ENCODE assay signal across 35 cellular contexts in genomic region chr6:70033781-70034180, GRCh38.
"Had no signal": no experiment of that assay in that cellular context is flagged by ENCODE, and none has a peak within 500 bp of the region (broad histone marks: within the 10 kb centered on the region; RNA-seq: fewer than 3 reads in every experiment).

No MANE protein-coding gene starts in this region.

- H3K9me3 Mint-ChIP-seq: activated B cell treated with CpG ODN at 0.5 μM for 24 hours; activated CD4-positive, alpha-beta memory T cell treated with anti-CD3 and anti-CD28 coated beads for 36 hours; activated CD4-positive, alpha-beta T cell treated with anti-CD3 and anti-CD28 coated beads, Interleukin-2, amount 10 ng/mL, durations not matched to agents 24 days and 14 days; activated CD8-positive, alpha-beta T cell treated with anti-CD3 and anti-CD28 coated beads for 36 hours; activated naive CD4-positive, alpha-beta T cell treated with anti-CD3 and anti-CD28 coated beads for 36 hours; activated naive CD4-positive, alpha-beta T cell treated with anti-CD3 and anti-CD28 coated beads, Interleukin-2, amount 50 U/mL, for 72 hours; activated naive CD8-positive, alpha-beta T cell treated with anti-CD3 and anti-CD28 coated beads for 36 hours; activated T-cell treated with anti-CD3 and anti-CD28 coated beads, Interleukin-2, amount 50 U/mL, for 4 hours; activated T-cell treated with anti-CD3 and anti-CD28 coated beads, Interleukin-2, amount 50 U/mL, for 72 hours; activated T-helper 1 cell treated with anti-CD3 and anti-CD28 coated beads, Interleukin-12 subunit alpha, Interleukin-12 subunit beta, Interleukin-2, Interleukin-4 antibody, amounts not matched to agents 30 ng/mL and 10 ng/mL and 1 ng/mL, durations not matched to agents 14 hours and 24 hours and 36 hours; activated T-helper 17 cell treated with anti-CD3 and anti-CD28 coated beads, Interleukin-2, amount 50 U/mL, for 72 hours; T-helper 2 cell treated with Interferon-gamma antibody and Interleukin-4, amounts not matched to agents 5 μg/mL and 100 μg/mL, for 36 hours had no signal

- ATAC-seq: activated CD8-positive, alpha-beta T cell treated with anti-CD3 and anti-CD28 coated beads for 36 hours; activated naive CD4-positive, alpha-beta T cell treated with anti-CD3 and anti-CD28 coated beads, Interleukin-2, amount 50 U/mL, for 72 hours; activated T-cell treated with anti-CD3 and anti-CD28 coated beads, Interleukin-2, amount 50 U/mL, for 4 hours; activated T-cell treated with anti-CD3 and anti-CD28 coated beads, Interleukin-2, amount 50 U/mL, for 72 hours; activated T-helper 17 cell treated with anti-CD3 and anti-CD28 coated beads, Interleukin-2, amount 50 U/mL, for 72 hours; body of pancreas had no signal

- H3K4me3 Mint-ChIP-seq: activated B cell treated with CpG ODN at 0.5 μM for 24 hours; activated CD4-positive, alpha-beta memory T cell treated with anti-CD3 and anti-CD28 coated beads for 36 hours; activated CD4-positive, alpha-beta T cell treated with anti-CD3 and anti-CD28 coated beads, Interleukin-2, amount 10 ng/mL, durations not matched to agents 24 days and 14 days; activated CD8-positive, alpha-beta T cell treated with anti-CD3 and anti-CD28 coated beads for 36 hours; activated naive CD4-positive, alpha-beta T cell treated with anti-CD3 and anti-CD28 coated beads for 36 hours; activated naive CD8-positive, alpha-beta T cell treated with anti-CD3 and anti-CD28 coated beads for 36 hours; activated T-cell treated with anti-CD3 and anti-CD28 coated beads, Interleukin-2, amount 50 U/mL, for 4 hours; activated T-cell treated with anti-CD3 and anti-CD28 coated beads, Interleukin-2, amount 50 U/mL, for 72 hours; activated T-helper 1 cell treated with anti-CD3 and anti-CD28 coated beads, Interleukin-12 subunit alpha, Interleukin-12 subunit beta, Interleukin-2, Interleukin-4 antibody, amounts not matched to agents 30 ng/mL and 10 ng/mL and 1 ng/mL, durations not matched to agents 14 hours and 24 hours and 36 hours; activated T-helper 17 cell treated with anti-CD3 and anti-CD28 coated beads, Interleukin-2, amount 50 U/mL, for 72 hours; T-helper 2 cell treated with Interferon-gamma antibody and Interleukin-4, amounts not matched to agents 5 μg/mL and 100 μg/mL, for 36 hours had no signal

- H3K4me3 ChIP-seq: adrenal gland, body of pancreas, breast epithelium had no signal

- H3K4me1 Mint-ChIP-seq: activated B cell treated with CpG ODN at 0.5 μM for 24 hours; activated CD4-positive, alpha-beta T cell treated with anti-CD3 and anti-CD28 coated beads, Interleukin-2, amount 10 ng/mL, durations not matched to agents 24 days and 14 days; activated naive CD8-positive, alpha-beta T cell treated with anti-CD3 and anti-CD28 coated beads for 36 hours; activated T-helper 17 cell treated with anti-CD3 and anti-CD28 coated beads, Interleukin-2, amount 50 U/mL, for 72 hours had no signal

- FAIRE-seq: astrocyte, TTC549 had no signal

- H3K27me3 Mint-ChIP-seq: activated B cell treated with CpG ODN at 0.5 μM for 24 hours; activated CD4-positive, alpha-beta T cell treated with anti-CD3 and anti-CD28 coated beads, Interleukin-2, amount 10 ng/mL, durations not matched to agents 24 days and 14 days had no signal

- H3K27me3 ChIP-seq: adrenal gland, body of pancreas, brain microvascular endothelial cell, breast epithelium had no signal

- H3K27ac ChIP-seq: adrenal gland, body of pancreas, brain microvascular endothelial cell, breast epithelium, VCaP had no signal

- H3K36me3 Mint-ChIP-seq: activated CD4-positive, alpha-beta memory T cell treated with anti-CD3 and anti-CD28 coated beads for 36 hours; activated naive CD4-positive, alpha-beta T cell treated with anti-CD3 and anti-CD28 coated beads, Interleukin-2, amount 50 U/mL, for 72 hours; activated naive CD8-positive, alpha-beta T cell treated with anti-CD3 and anti-CD28 coated beads for 36 hours had no signal

- H3K36me3 ChIP-seq: adrenal gland, brain microvascular endothelial cell, breast epithelium had no signal

- H3K4me1 ChIP-seq: adrenal gland, body of pancreas, breast epithelium had no signal

- H3K9me3 ChIP-seq: adrenal gland, body of pancreas, breast epithelium had no signal

- H3K27ac Mint-ChIP-seq: activated B cell treated with CpG ODN at 0.5 μM for 24 hours; activated CD4-positive, alpha-beta memory T cell treated with anti-CD3 and anti-CD28 coated beads for 36 hours; activated CD4-positive, alpha-beta T cell treated with anti-CD3 and anti-CD28 coated beads, Interleukin-2, amount 10 ng/mL, durations not matched to agents 24 days and 14 days; activated CD8-positive, alpha-beta T cell treated with anti-CD3 and anti-CD28 coated beads for 36 hours; activated naive CD4-positive, alpha-beta T cell treated with anti-CD3 and anti-CD28 coated beads for 36 hours; activated naive CD4-positive, alpha-beta T cell treated with anti-CD3 and anti-CD28 coated beads, Interleukin-2, amount 50 U/mL, for 72 hours; activated naive CD8-positive, alpha-beta T cell treated with anti-CD3 and anti-CD28 coated beads for 36 hours; activated T-cell treated with anti-CD3 and anti-CD28 coated beads, Interleukin-2, amount 50 U/mL, for 72 hours; activated T-helper 1 cell treated with anti-CD3 and anti-CD28 coated beads, Interleukin-12 subunit alpha, Interleukin-12 subunit beta, Interleukin-2, Interleukin-4 antibody, amounts not matched to agents 30 ng/mL and 10 ng/mL and 1 ng/mL, durations not matched to agents 14 hours and 24 hours and 36 hours; activated T-helper 17 cell treated with anti-CD3 and anti-CD28 coated beads, Interleukin-2, amount 50 U/mL, for 72 hours; T-helper 2 cell treated with Interferon-gamma antibody and Interleukin-4, amounts not matched to agents 5 μg/mL and 100 μg/mL, for 36 hours had no signal

- DNase-seq: activated B cell treated with CpG ODN at 0.5 μM for 24 hours; activated CD4-positive, alpha-beta memory T cell treated with anti-CD3 and anti-CD28 coated beads for 36 hours; activated CD4-positive, alpha-beta T cell treated with anti-CD3 and anti-CD28 coated beads for 4 hours; activated CD4-positive, alpha-beta T cell treated with anti-CD3 and anti-CD28 coated beads, Interleukin-2, amount 10 ng/mL, durations not matched to agents 24 days and 14 days; activated CD4-positive, alpha-beta T cell treated with anti-CD3 and anti-CD28 coated beads, Interleukin-2, amount 50 U/mL, for 1 hour; activated CD4-positive, alpha-beta T cell treated with anti-CD3 and anti-CD28 coated beads, Interleukin-2, amount 50 U/mL, for 4 hours; activated CD4-positive, CD25-positive, alpha-beta regulatory T cell treated with anti-CD3 and anti-CD28 coated beads, Interleukin-2, amount 50 U/mL, for 72 hours; activated CD8-positive, alpha-beta memory T cell treated with anti-CD3 and anti-CD28 coated beads, Interleukin-2, amount 50 U/mL, for 4 hours; activated CD8-positive, alpha-beta T cell treated with anti-CD3 and anti-CD28 coated beads for 36 hours; activated effector memory CD4-positive, alpha-beta T cell treated with anti-CD3 and anti-CD28 coated beads, Interleukin-2, amount 50 U/mL, for 16 hours; activated gamma-delta T cell treated with Interleukin-2 at 50 U/mL for 16 hours; activated naive CD4-positive, alpha-beta T cell; activated naive CD4-positive, alpha-beta T cell treated with anti-CD3 and anti-CD28 coated beads for 36 hours; activated naive CD4-positive, alpha-beta T cell treated with anti-CD3 and anti-CD28 coated beads, Interleukin-2, amount 50 U/mL, for 16 hours; activated naive CD8-positive, alpha-beta T cell treated with anti-CD3 and anti-CD28 coated beads for 36 hours; activated T-cell treated with anti-CD3 and anti-CD28 coated beads for 4 hours; activated T-cell treated with anti-CD3 and anti-CD28 coated beads, Interleukin-2, amount 50 U/mL, for 1 hour; activated T-cell treated with anti-CD3 and anti-CD28 coated beads, Interleukin-2, amount 50 U/mL, for 4 hours; activated T-cell treated with anti-CD3 and anti-CD28 coated beads, Interleukin-2, amount 50 U/mL, for 72 hours; adrenal gland; amniotic stem cell; aorta; body of pancreas; brain microvascular endothelial cell; central memory CD4-positive, alpha-beta T cell; T-helper 2 cell; T-helper 9 cell had no signal
